In the genomic region with DNA sequence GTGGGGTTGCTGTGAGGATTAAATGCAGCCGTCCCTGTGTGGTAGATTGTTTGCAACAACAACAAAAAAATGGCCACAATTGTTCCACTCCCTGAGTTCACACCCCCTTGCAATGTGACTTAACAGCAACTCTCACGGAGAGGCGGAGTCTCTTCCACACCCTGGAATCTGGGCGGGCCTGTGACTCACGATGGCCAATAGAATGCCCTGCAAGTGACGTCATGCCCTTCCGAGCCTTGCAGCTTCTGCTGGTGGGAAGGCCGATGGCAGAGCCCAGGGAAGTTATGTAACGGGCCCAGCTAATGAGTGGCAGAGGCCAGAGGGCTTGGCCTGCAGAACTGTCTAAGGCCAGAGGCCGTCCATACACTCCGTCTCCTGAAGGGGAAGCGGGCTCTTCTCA, we compare ENCODE assay signal across 1 cellular context.
TF ChIP-seq lines count a peak whose summit lies in the region.

No MANE protein-coding gene starts in this region.

TF ChIP-seq in HepG2, 621 proteins besides CTCF, POLR2A, EP300 and RAD21 (continued from another document and continues in another):
- peak; percentile 78 for TF ChIP-seq SP2 (CRISPR knock-in tag; IDR thresholded peaks at IDR 0.05)
- TF ChIP-seq, protein P1, sequence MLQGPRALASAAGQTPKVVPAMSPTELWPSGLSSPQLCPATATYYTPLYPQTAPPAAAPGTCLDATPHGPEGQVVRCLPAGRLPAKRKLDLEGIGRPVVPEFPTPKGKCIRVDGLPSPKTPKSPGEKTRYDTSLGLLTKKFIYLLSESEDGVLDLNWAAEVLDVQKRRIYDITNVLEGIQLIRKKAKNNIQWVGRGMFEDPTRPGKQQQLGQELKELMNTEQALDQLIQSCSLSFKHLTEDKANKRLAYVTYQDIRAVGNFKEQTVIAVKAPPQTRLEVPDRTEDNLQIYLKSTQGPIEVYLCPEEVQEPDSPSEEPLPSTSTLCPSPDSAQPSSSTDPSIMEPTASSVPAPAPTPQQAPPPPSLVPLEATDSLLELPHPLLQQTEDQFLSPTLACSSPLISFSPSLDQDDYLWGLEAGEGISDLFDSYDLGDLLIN (CRISPR knock-in tag; IDR thresholded peaks at IDR 0.05; ENCODE audit: borderline replicate concordance): no peak
- TF ChIP-seq NONO (IDR thresholded peaks at IDR 0.05): no peak
- no peak for TF ChIP-seq NONO (CRISPR knock-in tag; conservative IDR thresholded peaks at IDR 0.05)
- TF ChIP-seq, protein P2, sequence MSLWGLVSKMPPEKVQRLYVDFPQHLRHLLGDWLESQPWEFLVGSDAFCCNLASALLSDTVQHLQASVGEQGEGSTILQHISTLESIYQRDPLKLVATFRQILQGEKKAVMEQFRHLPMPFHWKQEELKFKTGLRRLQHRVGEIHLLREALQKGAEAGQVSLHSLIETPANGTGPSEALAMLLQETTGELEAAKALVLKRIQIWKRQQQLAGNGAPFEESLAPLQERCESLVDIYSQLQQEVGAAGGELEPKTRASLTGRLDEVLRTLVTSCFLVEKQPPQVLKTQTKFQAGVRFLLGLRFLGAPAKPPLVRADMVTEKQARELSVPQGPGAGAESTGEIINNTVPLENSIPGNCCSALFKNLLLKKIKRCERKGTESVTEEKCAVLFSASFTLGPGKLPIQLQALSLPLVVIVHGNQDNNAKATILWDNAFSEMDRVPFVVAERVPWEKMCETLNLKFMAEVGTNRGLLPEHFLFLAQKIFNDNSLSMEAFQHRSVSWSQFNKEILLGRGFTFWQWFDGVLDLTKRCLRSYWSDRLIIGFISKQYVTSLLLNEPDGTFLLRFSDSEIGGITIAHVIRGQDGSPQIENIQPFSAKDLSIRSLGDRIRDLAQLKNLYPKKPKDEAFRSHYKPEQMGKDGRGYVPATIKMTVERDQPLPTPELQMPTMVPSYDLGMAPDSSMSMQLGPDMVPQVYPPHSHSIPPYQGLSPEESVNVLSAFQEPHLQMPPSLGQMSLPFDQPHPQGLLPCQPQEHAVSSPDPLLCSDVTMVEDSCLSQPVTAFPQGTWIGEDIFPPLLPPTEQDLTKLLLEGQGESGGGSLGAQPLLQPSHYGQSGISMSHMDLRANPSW (CRISPR knock-in tag; IDR thresholded peaks at IDR 0.05; ENCODE audit: borderline replicate concordance): no peak
- TF ChIP-seq PCBP1 (IDR thresholded peaks at IDR 0.05; ENCODE audit: borderline replicate concordance, low read depth, low read length): no peak
- TF ChIP-seq GTF2F1 (IDR thresholded peaks at IDR 0.05; ENCODE audit: low read length): no peak
- TF ChIP-seq ZMYM2 (CRISPR knock-in tag; IDR thresholded peaks at IDR 0.05): no peak
- TF ChIP-seq, protein P3, sequence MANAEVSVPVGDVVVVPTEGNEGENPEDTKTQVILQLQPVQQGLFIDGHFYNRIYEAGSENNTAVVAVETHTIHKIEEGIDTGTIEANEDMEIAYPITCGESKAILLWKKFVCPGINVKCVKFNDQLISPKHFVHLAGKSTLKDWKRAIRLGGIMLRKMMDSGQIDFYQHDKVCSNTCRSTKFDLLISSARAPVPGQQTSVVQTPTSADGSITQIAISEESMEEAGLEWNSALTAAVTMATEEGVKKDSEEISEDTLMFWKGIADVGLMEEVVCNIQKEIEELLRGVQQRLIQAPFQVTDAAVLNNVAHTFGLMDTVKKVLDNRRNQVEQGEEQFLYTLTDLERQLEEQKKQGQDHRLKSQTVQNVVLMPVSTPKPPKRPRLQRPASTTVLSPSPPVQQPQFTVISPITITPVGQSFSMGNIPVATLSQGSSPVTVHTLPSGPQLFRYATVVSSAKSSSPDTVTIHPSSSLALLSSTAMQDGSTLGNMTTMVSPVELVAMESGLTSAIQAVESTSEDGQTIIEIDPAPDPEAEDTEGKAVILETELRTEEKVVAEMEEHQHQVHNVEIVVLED (CRISPR knock-in tag; IDR thresholded peaks at IDR 0.05; ENCODE audit: borderline replicate concordance): 0 out of 2 replicates have a peak, but pooled peaks have one; percentile 22
- no peak for TF ChIP-seq ZNF549 (CRISPR knock-in tag; IDR thresholded peaks at IDR 0.05)
- TF ChIP-seq HOXA3 (CRISPR knock-in tag; IDR thresholded peaks at IDR 0.05): peak; percentile 44; the same call in 1 of the 2 replicates
- no peak for TF ChIP-seq ZNF713 (CRISPR knock-in tag; IDR thresholded peaks at IDR 0.05)
- TF ChIP-seq TEAD2 (CRISPR knock-in tag; IDR thresholded peaks at IDR 0.05): no peak
- no peak for TF ChIP-seq ELF4 (CRISPR knock-in tag; IDR thresholded peaks at IDR 0.05; ENCODE audit: borderline replicate concordance)
- TF ChIP-seq ZBTB39 (CRISPR knock-in tag; IDR thresholded peaks at IDR 0.05): no peak
- TF ChIP-seq ZBTB7B (CRISPR knock-in tag; IDR thresholded peaks at IDR 0.05): no peak
- no peak for TF ChIP-seq ZNF550 (CRISPR knock-in tag; IDR thresholded peaks at IDR 0.05; ENCODE audit: borderline replicate concordance)
- no peak for TF ChIP-seq ZFP62 (CRISPR knock-in tag; IDR thresholded peaks at IDR 0.05)
- TF ChIP-seq KAT7 (CRISPR knock-in tag; IDR thresholded peaks at IDR 0.05; ENCODE audit: borderline replicate concordance): no peak
- no peak for TF ChIP-seq ZKSCAN5 (CRISPR knock-in tag; IDR thresholded peaks at IDR 0.05)
- no peak for TF ChIP-seq SRSF4 (IDR thresholded peaks at IDR 0.05; ENCODE audit: low read depth, low read length, poor library complexity, severe bottlenecking)
- peak; percentile 60 for TF ChIP-seq DRAP1 (CRISPR knock-in tag; IDR thresholded peaks at IDR 0.05)
- TF ChIP-seq BRCA1 (CRISPR knock-in tag; IDR thresholded peaks at IDR 0.05): no peak
- TF ChIP-seq, protein P4, sequence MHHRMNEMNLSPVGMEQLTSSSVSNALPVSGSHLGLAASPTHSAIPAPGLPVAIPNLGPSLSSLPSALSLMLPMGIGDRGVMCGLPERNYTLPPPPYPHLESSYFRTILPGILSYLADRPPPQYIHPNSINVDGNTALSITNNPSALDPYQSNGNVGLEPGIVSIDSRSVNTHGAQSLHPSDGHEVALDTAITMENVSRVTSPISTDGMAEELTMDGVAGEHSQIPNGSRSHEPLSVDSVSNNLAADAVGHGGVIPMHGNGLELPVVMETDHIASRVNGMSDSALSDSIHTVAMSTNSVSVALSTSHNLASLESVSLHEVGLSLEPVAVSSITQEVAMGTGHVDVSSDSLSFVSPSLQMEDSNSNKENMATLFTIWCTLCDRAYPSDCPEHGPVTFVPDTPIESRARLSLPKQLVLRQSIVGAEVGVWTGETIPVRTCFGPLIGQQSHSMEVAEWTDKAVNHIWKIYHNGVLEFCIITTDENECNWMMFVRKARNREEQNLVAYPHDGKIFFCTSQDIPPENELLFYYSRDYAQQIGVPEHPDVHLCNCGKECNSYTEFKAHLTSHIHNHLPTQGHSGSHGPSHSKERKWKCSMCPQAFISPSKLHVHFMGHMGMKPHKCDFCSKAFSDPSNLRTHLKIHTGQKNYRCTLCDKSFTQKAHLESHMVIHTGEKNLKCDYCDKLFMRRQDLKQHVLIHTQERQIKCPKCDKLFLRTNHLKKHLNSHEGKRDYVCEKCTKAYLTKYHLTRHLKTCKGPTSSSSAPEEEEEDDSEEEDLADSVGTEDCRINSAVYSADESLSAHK (CRISPR knock-in tag; IDR thresholded peaks at IDR 0.05; ENCODE audit: borderline replicate concordance): no peak
- TF ChIP-seq, protein P5, sequence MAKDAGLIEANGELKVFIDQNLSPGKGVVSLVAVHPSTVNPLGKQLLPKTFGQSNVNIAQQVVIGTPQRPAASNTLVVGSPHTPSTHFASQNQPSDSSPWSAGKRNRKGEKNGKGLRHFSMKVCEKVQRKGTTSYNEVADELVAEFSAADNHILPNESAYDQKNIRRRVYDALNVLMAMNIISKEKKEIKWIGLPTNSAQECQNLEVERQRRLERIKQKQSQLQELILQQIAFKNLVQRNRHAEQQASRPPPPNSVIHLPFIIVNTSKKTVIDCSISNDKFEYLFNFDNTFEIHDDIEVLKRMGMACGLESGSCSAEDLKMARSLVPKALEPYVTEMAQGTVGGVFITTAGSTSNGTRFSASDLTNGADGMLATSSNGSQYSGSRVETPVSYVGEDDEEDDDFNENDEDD (CRISPR knock-in tag; IDR thresholded peaks at IDR 0.05; ENCODE audit: borderline replicate concordance): no peak
- TF ChIP-seq GABPB1 (CRISPR knock-in tag; IDR thresholded peaks at IDR 0.05): peak; percentile 46
- no peak for TF ChIP-seq SUZ12 (IDR thresholded peaks at IDR 0.05; ENCODE audit: low read depth, low read length)
- no peak for TF ChIP-seq ZNF33A (CRISPR knock-in tag; IDR thresholded peaks at IDR 0.05; ENCODE audit: borderline replicate concordance)
- no peak for TF ChIP-seq PCBP2 (optimal IDR thresholded peaks at IDR 0.05; ENCODE audit: low read depth, low read length, poor library complexity, severe bottlenecking)
- TF ChIP-seq ZNF644 (CRISPR knock-in tag; IDR thresholded peaks at IDR 0.05; ENCODE audit: low read depth): peak; percentile 77; the same call in 1 of the 2 replicates
- no peak; the same call in 1 of the 2 replicates for TF ChIP-seq ZNF589 (CRISPR knock-in tag; conservative IDR thresholded peaks at IDR 0.05)
- no peak for TF ChIP-seq ZSCAN9 (CRISPR knock-in tag; IDR thresholded peaks at IDR 0.05; ENCODE audit: borderline replicate concordance)
- no peak for TF ChIP-seq MXD4 (CRISPR knock-in tag; IDR thresholded peaks at IDR 0.05)
- TF ChIP-seq TBL1XR1 (IDR thresholded peaks at IDR 0.05; ENCODE audit: borderline replicate concordance, low read length, partially characterized antibody): peak; percentile 86
- TF ChIP-seq ZNF235 (CRISPR knock-in tag; IDR thresholded peaks at IDR 0.05; ENCODE audit: borderline replicate concordance): no peak
- no peak for TF ChIP-seq HNRNPH1 (optimal IDR thresholded peaks at IDR 0.05; ENCODE audit: low read depth, low read length)
- TF ChIP-seq NCOA2 (CRISPR knock-in tag; IDR thresholded peaks at IDR 0.05): peak; percentile 25; the same call in 1 of the 2 replicates
- no peak for TF ChIP-seq ZNF512 (CRISPR knock-in tag; IDR thresholded peaks at IDR 0.05)
- TF ChIP-seq HDAC6 (IDR thresholded peaks at IDR 0.05; ENCODE audit: low read depth, low read length): no peak
- no peak for TF ChIP-seq RNF2 (conservative IDR thresholded peaks at IDR 0.05; ENCODE audit: low read depth)
- peak; percentile 99 for TF ChIP-seq CREB1 (IDR thresholded peaks at IDR 0.05)
- no peak for TF ChIP-seq CREB1 (CRISPR knock-in tag; IDR thresholded peaks at IDR 0.05)
- TF ChIP-seq FOXP4 (CRISPR knock-in tag; IDR thresholded peaks at IDR 0.05): 0 out of 2 replicates have a peak, but pooled peaks have one; percentile 38
- TF ChIP-seq ZNF720 (CRISPR knock-in tag; IDR thresholded peaks at IDR 0.05): no peak
- TF ChIP-seq, protein P6, sequence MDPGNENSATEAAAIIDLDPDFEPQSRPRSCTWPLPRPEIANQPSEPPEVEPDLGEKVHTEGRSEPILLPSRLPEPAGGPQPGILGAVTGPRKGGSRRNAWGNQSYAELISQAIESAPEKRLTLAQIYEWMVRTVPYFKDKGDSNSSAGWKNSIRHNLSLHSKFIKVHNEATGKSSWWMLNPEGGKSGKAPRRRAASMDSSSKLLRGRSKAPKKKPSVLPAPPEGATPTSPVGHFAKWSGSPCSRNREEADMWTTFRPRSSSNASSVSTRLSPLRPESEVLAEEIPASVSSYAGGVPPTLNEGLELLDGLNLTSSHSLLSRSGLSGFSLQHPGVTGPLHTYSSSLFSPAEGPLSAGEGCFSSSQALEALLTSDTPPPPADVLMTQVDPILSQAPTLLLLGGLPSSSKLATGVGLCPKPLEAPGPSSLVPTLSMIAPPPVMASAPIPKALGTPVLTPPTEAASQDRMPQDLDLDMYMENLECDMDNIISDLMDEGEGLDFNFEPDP (CRISPR knock-in tag; conservative IDR thresholded peaks at IDR 0.05): no peak
- no peak for TF ChIP-seq ZNF784 (CRISPR knock-in tag; IDR thresholded peaks at IDR 0.05; ENCODE audit: borderline replicate concordance)
- no peak for TF ChIP-seq MBD4 (IDR thresholded peaks at IDR 0.05; ENCODE audit: borderline replicate concordance, low read length)
